ENCODE assay signal across 6 cellular contexts in the genomic region with DNA sequence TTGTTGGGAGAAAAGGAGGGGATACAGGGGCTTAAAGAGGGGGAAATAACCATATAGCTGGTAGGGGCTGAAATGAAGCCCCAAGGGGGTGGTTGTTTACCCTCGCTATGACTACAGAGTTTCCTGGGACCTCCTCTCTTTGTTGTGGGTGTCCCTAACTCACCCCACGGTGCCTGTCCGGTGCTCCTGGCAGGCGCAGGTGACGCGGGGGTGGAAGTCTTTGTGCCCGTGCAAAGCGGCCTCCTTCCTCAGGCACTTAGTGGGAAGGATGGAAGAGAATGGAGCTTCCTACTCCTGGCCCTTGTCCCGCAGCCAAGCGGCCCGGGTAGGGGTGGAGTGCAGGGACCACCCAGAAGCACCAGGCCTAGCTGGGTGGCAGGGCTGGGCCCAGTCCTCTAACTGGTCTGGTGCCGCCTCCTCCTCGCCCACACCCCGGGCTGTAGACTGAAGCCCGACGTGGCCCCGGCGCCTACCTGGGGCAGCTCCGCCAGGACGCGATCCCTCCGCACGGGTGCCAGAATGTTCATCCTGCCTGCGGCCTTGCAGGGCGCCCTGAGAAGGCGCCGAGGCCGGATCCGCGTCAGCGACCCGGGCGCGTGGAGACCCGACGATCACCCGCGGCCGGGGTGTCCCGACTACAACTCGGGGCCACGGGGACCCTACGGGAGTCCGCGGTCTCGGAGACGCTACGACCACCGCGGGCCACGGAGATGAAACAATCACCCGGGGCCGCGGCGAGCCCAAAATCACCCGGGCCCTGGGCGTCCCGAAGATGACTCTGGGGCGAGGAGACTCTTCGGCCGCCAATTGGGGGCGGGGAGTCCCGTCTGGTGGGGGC. TPM values are rescaled to one million over a fixed set of nuclear protein-coding genes. Genes with fewer than 3 reads are reported as not detected.
DNase-seq lines count a peak whose midpoint lies in the region; ATAC-seq and TF ChIP-seq lines count a peak whose summit lies in the region.

No MANE protein-coding gene starts in this region.

- TF ChIP-seq POLR2A in suprapubic skin (IDR thresholded peaks at IDR 0.05): no peak

- peak overlapping the region; percentile 57 for H3K4me3 Mint-ChIP-seq in activated CD4-positive, alpha-beta T cell treated with anti-CD3 and anti-CD28 coated beads for 36 hours

- peak; percentile 29 for DNase-seq in activated CD4-positive, alpha-beta T cell treated with anti-CD3 and anti-CD28 coated beads for 36 hours
- no peak for DNase-seq in activated CD4-positive, alpha-beta T cell treated with anti-CD3 and anti-CD28 coated beads, Interleukin-2, amount 50 U/mL, for 4 hours
- DNase-seq in foreskin keratinocyte: peak in 1 of 2 donors; percentile 38
- DNase-seq in suprapubic skin (ENCODE audit: low spot score in 2 of 2): peak in 1 of 2 donors; percentile 82
- DNase-seq in HuH-7.5 (ENCODE audit: low spot score): no peak

- intact Hi-C loops in activated CD4-positive, alpha-beta T cell treated with anti-CD3 and anti-CD28 coated beads for 36 hours (cut with DNase I, micrococcal nuclease): no loop called here

- TF ChIP-seq EP300 in suprapubic skin (IDR thresholded peaks at IDR 0.05): no peak

- no peaks in the 10 kb centered on the region for H3K9me3 Mint-ChIP-seq in activated CD4-positive, alpha-beta T cell treated with anti-CD3 and anti-CD28 coated beads for 36 hours (ENCODE audit: low read depth)

- 26% methylated on average over 6 of the region's 63 CpGs for WGBS in suprapubic skin

- H3K4me1 ChIP-seq in foreskin keratinocyte: peaks cover 5% of the 10 kb centered on the region
- H3K4me1 ChIP-seq in suprapubic skin: peaks cover 60% of the 10 kb centered on the region

- peaks cover 19% of the 10 kb centered on the region for H3K27me3 Mint-ChIP-seq in activated CD4-positive, alpha-beta T cell treated with anti-CD3 and anti-CD28 coated beads for 36 hours

- no peaks in the 10 kb centered on the region for H3K27me3 ChIP-seq in foreskin keratinocyte
- H3K27me3 ChIP-seq in suprapubic skin: no peaks in the 10 kb centered on the region

- H3K27ac ChIP-seq in foreskin keratinocyte (peak overlapping the region; percentile 91), suprapubic skin (peak overlapping the region; percentile 94)

- H3K4me3 ChIP-seq in suprapubic skin: peak overlapping the region; percentile 92

- H3K4me1 Mint-ChIP-seq in activated CD4-positive, alpha-beta T cell treated with anti-CD3 and anti-CD28 coated beads for 36 hours: peaks cover 30% of the 10 kb centered on the region

- POLR2A ChIA-PET in activated CD4-positive, alpha-beta T cell treated with anti-CD3 and anti-CD28 coated beads for 36 hours (lab: Charles Lee): interaction anchor here (0.9 to 1.3 kb wide), 2 partner anchors 8 to 12 kb away, joined by 3 to 4 read pairs; a partner anchor contains a TSS

- ATAC-seq in activated CD4-positive, alpha-beta T cell treated with anti-CD3 and anti-CD28 coated beads for 36 hours: no peak
- ATAC-seq in foreskin keratinocyte: peak; percentile 9
- no peak for ATAC-seq in HG03457 (IDR thresholded peaks at IDR 0.05; ENCODE audit: unreplicated experiment)

- CTCF ChIA-PET in activated CD4-positive, alpha-beta T cell treated with anti-CD3 and anti-CD28 coated beads for 36 hours (lab: Charles Lee): interaction anchor here (0.7 to 1.3 kb wide), 4 partner anchors 8 to 430 kb away, joined by 4 to 10 read pairs (median 5); no protein-coding TSS in a partner anchor

- peaks cover 29% of the 10 kb centered on the region for H3K36me3 ChIP-seq in suprapubic skin

- no peak overlapping the region for H3K27ac Mint-ChIP-seq in activated CD4-positive, alpha-beta T cell treated with anti-CD3 and anti-CD28 coated beads for 36 hours

- no peak for TF ChIP-seq CTCF in foreskin keratinocyte (conservative IDR thresholded peaks at IDR 0.05)
- no peak for TF ChIP-seq CTCF in suprapubic skin (IDR thresholded peaks at IDR 0.05)

- H3K36me3 Mint-ChIP-seq in activated CD4-positive, alpha-beta T cell treated with anti-CD3 and anti-CD28 coated beads for 36 hours (ENCODE audit: low read depth): peaks cover 23% of the 10 kb centered on the region

- H3K9me3 ChIP-seq in suprapubic skin: no peaks in the 10 kb centered on the region

RNA-seq across cellular contexts. Expression of a gene that starts 0.7 kb away (rescaled TPM):
- 10 to 100 TPM; 13.6 to 17.4 TPM for total RNA-seq in activated CD4-positive, alpha-beta T cell treated with anti-CD3 and anti-CD28 coated beads for 36 hours
- total RNA-seq in foreskin keratinocyte (160 and 161 TPM in 2 replicates), suprapubic skin (10 to 100 TPM; 60.7 to 96.1 (median 77.6) TPM)
- 160 and 161 TPM in 2 replicates for polyA plus RNA-seq in foreskin keratinocyte

RNA-seq across cellular contexts. Expression of a gene that starts 2.8 kb away (rescaled TPM):
- 1,000 to 10,000 TPM; 2,164 to 2,505 TPM for total RNA-seq in activated CD4-positive, alpha-beta T cell treated with anti-CD3 and anti-CD28 coated beads for 36 hours
- total RNA-seq in foreskin keratinocyte: 1,328 and 1,341 TPM in 2 replicates
- polyA plus RNA-seq in foreskin keratinocyte: 1,847 and 1,895 TPM in 2 replicates
- total RNA-seq in suprapubic skin: 100 to 1,000 TPM; 528 to 947 (median 789) TPM

RNA-seq across cellular contexts. Expression of a gene that starts 5.3 kb away (rescaled TPM):
- total RNA-seq in activated CD4-positive, alpha-beta T cell treated with anti-CD3 and anti-CD28 coated beads for 36 hours: 1 to 10 TPM; 4.0 to 4.5 TPM
- 0.39 and 0.41 TPM in 2 replicates for total RNA-seq in foreskin keratinocyte
- polyA plus RNA-seq in foreskin keratinocyte: 0.45 and 0.76 TPM in 2 replicates
- total RNA-seq in suprapubic skin: 1 to 10 TPM in 1 of 4 donors, under 1 TPM in 1, not detected in 2; 0.36 to 6.2 TPM

RNA-seq across cellular contexts. Expression of a gene that starts 9.1 kb away (rescaled TPM):
- total RNA-seq in activated CD4-positive, alpha-beta T cell treated with anti-CD3 and anti-CD28 coated beads for 36 hours: 1 to 10 TPM; 8.5 to 8.7 TPM
- 11.2 and 17.1 TPM in 2 replicates for total RNA-seq in foreskin keratinocyte
- 17.7 and 19.4 TPM in 2 replicates for polyA plus RNA-seq in foreskin keratinocyte
- 10 to 100 TPM in 3 of 4 donors, 1 to 10 TPM in 1; 6.9 to 25.0 (median 17.0) TPM for total RNA-seq in suprapubic skin

RNA-seq across cellular contexts. Expression of a gene that starts 11.6 kb away (rescaled TPM):
- total RNA-seq in activated CD4-positive, alpha-beta T cell treated with anti-CD3 and anti-CD28 coated beads for 36 hours: 1 to 10 TPM; 3.8 to 4.0 TPM
- total RNA-seq in foreskin keratinocyte (3.4 and 3.6 TPM in 2 replicates), suprapubic skin (1 to 10 TPM; 1.9 to 8.1 (median 6.0) TPM)
- polyA plus RNA-seq in foreskin keratinocyte: 2.0 and 2.1 TPM in 2 replicates
